In genomic region chr18:52781113-52781512, GRCh38 we compare ENCODE assay signal across 32 cellular contexts.
"Had no signal": no experiment of that assay in that cellular context is flagged by ENCODE, and none has a peak within 500 bp of the region (broad histone marks: within the 10 kb centered on the region; RNA-seq: fewer than 3 reads in every experiment).

No MANE protein-coding gene starts in this region.

- H3K27me3 ChIP-seq: adrenal gland, body of pancreas, brain microvascular endothelial cell, breast epithelium had no signal

- H3K27ac ChIP-seq: adrenal gland, body of pancreas, brain microvascular endothelial cell, breast epithelium, VCaP had no signal

- ATAC-seq: activated CD8-positive, alpha-beta T cell treated with anti-CD3 and anti-CD28 coated beads for 36 hours; activated naive CD4-positive, alpha-beta T cell treated with anti-CD3 and anti-CD28 coated beads, Interleukin-2, amount 50 U/mL, for 72 hours; activated T-cell treated with anti-CD3 and anti-CD28 coated beads, Interleukin-2, amount 50 U/mL, for 4 hours; activated T-cell treated with anti-CD3 and anti-CD28 coated beads, Interleukin-2, amount 50 U/mL, for 72 hours; activated T-helper 17 cell treated with anti-CD3 and anti-CD28 coated beads, Interleukin-2, amount 50 U/mL, for 72 hours; body of pancreas had no signal

- H3K36me3 ChIP-seq: adrenal gland, brain microvascular endothelial cell, breast epithelium had no signal

- H3K9me3 ChIP-seq: adrenal gland, body of pancreas had no signal

- H3K4me3 ChIP-seq: adrenal gland, body of pancreas, breast epithelium had no signal

- H3K4me1 ChIP-seq: adrenal gland, body of pancreas, breast epithelium had no signal

- DNase-seq: activated B cell treated with CpG ODN at 0.5 μM for 24 hours; activated CD4-positive, alpha-beta memory T cell treated with anti-CD3 and anti-CD28 coated beads for 36 hours; activated CD4-positive, alpha-beta T cell treated with anti-CD3 and anti-CD28 coated beads for 4 hours; activated CD4-positive, alpha-beta T cell treated with anti-CD3 and anti-CD28 coated beads, Interleukin-2, amount 10 ng/mL, durations not matched to agents 24 days and 14 days; activated CD4-positive, alpha-beta T cell treated with anti-CD3 and anti-CD28 coated beads, Interleukin-2, amount 50 U/mL, for 1 hour; activated CD4-positive, alpha-beta T cell treated with anti-CD3 and anti-CD28 coated beads, Interleukin-2, amount 50 U/mL, for 4 hours; activated CD4-positive, CD25-positive, alpha-beta regulatory T cell treated with anti-CD3 and anti-CD28 coated beads, Interleukin-2, amount 50 U/mL, for 72 hours; activated CD8-positive, alpha-beta memory T cell treated with anti-CD3 and anti-CD28 coated beads, Interleukin-2, amount 50 U/mL, for 4 hours; activated CD8-positive, alpha-beta T cell treated with anti-CD3 and anti-CD28 coated beads for 36 hours; activated effector memory CD4-positive, alpha-beta T cell treated with anti-CD3 and anti-CD28 coated beads, Interleukin-2, amount 50 U/mL, for 16 hours; activated gamma-delta T cell treated with Interleukin-2 at 50 U/mL for 16 hours; activated naive CD4-positive, alpha-beta T cell; activated naive CD4-positive, alpha-beta T cell treated with anti-CD3 and anti-CD28 coated beads for 36 hours; activated naive CD4-positive, alpha-beta T cell treated with anti-CD3 and anti-CD28 coated beads, Interleukin-2, amount 50 U/mL, for 16 hours; activated naive CD8-positive, alpha-beta T cell treated with anti-CD3 and anti-CD28 coated beads for 36 hours; activated T-cell treated with anti-CD3 and anti-CD28 coated beads for 4 hours; activated T-cell treated with anti-CD3 and anti-CD28 coated beads, Interleukin-2, amount 50 U/mL, for 1 hour; activated T-cell treated with anti-CD3 and anti-CD28 coated beads, Interleukin-2, amount 50 U/mL, for 4 hours; activated T-cell treated with anti-CD3 and anti-CD28 coated beads, Interleukin-2, amount 50 U/mL, for 72 hours; adrenal gland; amniotic stem cell; aorta; body of pancreas; brain microvascular endothelial cell; central memory CD4-positive, alpha-beta T cell; T-helper 1 cell; T-helper 2 cell; T-helper 9 cell had no signal
